In genomic region chr10:13066527-13066926, GRCh38 we compare ENCODE assay signal across 28 cellular contexts.
"Had no signal": no experiment of that assay in that cellular context is flagged by ENCODE, and none has a peak within 500 bp of the region (broad histone marks: within the 10 kb centered on the region; RNA-seq: fewer than 3 reads in every experiment).

No MANE protein-coding gene starts in this region.

- H3K4me1 ChIP-seq: adrenal gland had no signal

- H3K9me3 ChIP-seq: adrenal gland, MG63 had no signal

- H3K27ac ChIP-seq: adrenal gland, SK-N-MC, VCaP had no signal

- H3K36me3 ChIP-seq: adrenal gland, MG63 had no signal

- ATAC-seq: activated CD4-positive, CD25-positive, alpha-beta regulatory T cell treated with anti-CD3 and anti-CD28 coated beads, Interleukin-2, amount 50 U/mL, for 24 hours; activated CD8-positive, alpha-beta T cell treated with anti-CD3 and anti-CD28 coated beads for 36 hours; activated T-cell treated with anti-CD3 and anti-CD28 coated beads, Interleukin-2, amount 50 U/mL, for 72 hours; Panc1; Right ventricle myocardium inferior had no signal

- DNase-seq: activated CD4-positive, alpha-beta T cell treated with anti-CD3 and anti-CD28 coated beads for 4 hours; activated CD8-positive, alpha-beta memory T cell treated with anti-CD3 and anti-CD28 coated beads, Interleukin-2, amount 50 U/mL, for 4 hours; activated CD8-positive, alpha-beta T cell treated with anti-CD3 and anti-CD28 coated beads for 36 hours; activated gamma-delta T cell treated with Interleukin-2 at 50 U/mL for 16 hours; activated naive CD4-positive, alpha-beta T cell treated with anti-CD3 and anti-CD28 coated beads, Interleukin-2, amount 10 ng/mL, durations not matched to agents 7 days and 5 days; activated naive CD8-positive, alpha-beta T cell treated with anti-CD3 and anti-CD28 coated beads, Interleukin-2, amount 10 ng/mL, durations not matched to agents 7 days and 5 days; activated T-cell treated with anti-CD3 and anti-CD28 coated beads, Interleukin-2, amount 50 U/mL, for 72 hours; adrenal gland; anterior cingulate cortex; caudate nucleus; MG63; MV-4-11; NCI-H1105; NCI-H1436; NCI-H1694 treated with DMSO at 0.1 percent for 48 hours; NCI-H2029 treated with DMSO at 0.1 percent for 48 hours; NCI-H2227 treated with DMSO at 0.1 percent for 48 hours; NCI-H446 treated with DMSO at 0.1 percent for 48 hours; NCI-H524 treated with DMSO at 0.1 percent for 48 hours; NCI-H748 treated with DMSO at 0.1 percent for 48 hours; OCI-M1; RPMI8226; T-helper 1 cell had no signal

- H3K27me3 ChIP-seq: adrenal gland, MG63 had no signal

- H3K4me3 ChIP-seq: adrenal gland, MG63, SK-N-MC had no signal
